ENCODE assay signal across 10 cellular contexts in genomic region chr3:122322095-122323075, GRCh38. TPM values are rescaled to one million over a fixed set of nuclear protein-coding genes. Genes with fewer than 3 reads are reported as not detected.
DNase-seq lines count a peak whose midpoint lies in the region; ATAC-seq and FAIRE-seq lines count a peak whose summit lies in the region.
"Had no signal": no experiment of that assay in that cellular context is flagged by ENCODE, and none has a peak within 500 bp of the region (broad histone marks: within the 10 kb centered on the region; RNA-seq: fewer than 3 reads in every experiment).

No MANE protein-coding gene starts in this region.

- H3K36me3 Mint-ChIP-seq in activated T-helper 17 cell treated with anti-CD3 and anti-CD28 coated beads, Interleukin-2, amount 50 U/mL, for 72 hours (ENCODE audit: low read depth): no peaks in the 10 kb centered on the region

- peak; percentile 16 for DNase-seq in stimulated activated CD4-positive, alpha-beta T cell treated with anti-CD3 and anti-CD28 coated beads, Interleukin-15, amount 100 ng/mL, for 24 hours
- no peak for DNase-seq in stimulated activated CD4-positive, alpha-beta T cell treated with anti-CD3 and anti-CD28 coated beads, Interleukin-12 subunit alpha, Interleukin-12 subunit beta, amount 100 ng/mL, for 4 hours
- DNase-seq in urothelium cell line (ENCODE audit: low spot score) (no peak), DMS 273 (lab: John Stamatoyannopoulos, UW; ENCODE audit: unreplicated experiment) (no peak), HAP-1 (ENCODE audit: low spot score in 2 of 2) (no peak)
- DNase-seq: NCI-H345 had no signal

- H3K9me3 ChIP-seq in HAP-1: no peaks in the 10 kb centered on the region

- no peaks in the 10 kb centered on the region for H3K27me3 Mint-ChIP-seq in activated T-helper 17 cell treated with anti-CD3 and anti-CD28 coated beads, Interleukin-2, amount 50 U/mL, for 72 hours

- no peaks in the 10 kb centered on the region for H3K4me1 ChIP-seq in HAP-1

- no peak overlapping the region for H3K4me3 ChIP-seq in HAP-1

- peak overlapping the region; percentile 12 for H3K4me3 Mint-ChIP-seq in activated T-helper 17 cell treated with anti-CD3 and anti-CD28 coated beads, Interleukin-2, amount 50 U/mL, for 72 hours

- peak; percentile 13 for FAIRE-seq in urothelium cell line (lab: Jason Lieb, UNC)

- peaks cover 19% of the 10 kb centered on the region for H3K4me1 Mint-ChIP-seq in activated T-helper 17 cell treated with anti-CD3 and anti-CD28 coated beads, Interleukin-2, amount 50 U/mL, for 72 hours

- H3K27ac Mint-ChIP-seq in activated T-helper 17 cell treated with anti-CD3 and anti-CD28 coated beads, Interleukin-2, amount 50 U/mL, for 72 hours: peak overlapping the region; percentile 21

- ATAC-seq in HG03354 (IDR thresholded peaks at IDR 0.05; ENCODE audit: poor library complexity, severe bottlenecking, unreplicated experiment): peak; percentile 61
- ATAC-seq in activated T-helper 17 cell treated with anti-CD3 and anti-CD28 coated beads, Interleukin-2, amount 50 U/mL, for 72 hours (replicated peaks): peak; percentile 94
- ATAC-seq in HG03469 (IDR thresholded peaks at IDR 0.05; ENCODE audit: unreplicated experiment): no peak
- ATAC-seq: SK-N-SH treated with all-trans-retinoic acid at 6 μM for 48 hours had no signal

- in situ Hi-C loops in HAP-1 (cut with MboI; ENCODE audit: low sequenced_read_pairs): no loop called here

- no peaks in the 10 kb centered on the region for H3K36me3 ChIP-seq in HAP-1 (replicated peaks)

- peaks cover 4% of the 10 kb centered on the region for H3K9me3 Mint-ChIP-seq in activated T-helper 17 cell treated with anti-CD3 and anti-CD28 coated beads, Interleukin-2, amount 50 U/mL, for 72 hours

- H3K27me3 ChIP-seq in HAP-1 (ENCODE audit: low read depth): no peaks in the 10 kb centered on the region

RNA-seq across cellular contexts. Expression of gene CSTA, which starts 2.7 kb away (rescaled TPM):
- not detected for total RNA-seq in activated T-helper 17 cell treated with anti-CD3 and anti-CD28 coated beads, Interleukin-2, amount 50 U/mL, for 72 hours
